ENCODE assay signal across 10 cellular contexts in the genomic region with DNA sequence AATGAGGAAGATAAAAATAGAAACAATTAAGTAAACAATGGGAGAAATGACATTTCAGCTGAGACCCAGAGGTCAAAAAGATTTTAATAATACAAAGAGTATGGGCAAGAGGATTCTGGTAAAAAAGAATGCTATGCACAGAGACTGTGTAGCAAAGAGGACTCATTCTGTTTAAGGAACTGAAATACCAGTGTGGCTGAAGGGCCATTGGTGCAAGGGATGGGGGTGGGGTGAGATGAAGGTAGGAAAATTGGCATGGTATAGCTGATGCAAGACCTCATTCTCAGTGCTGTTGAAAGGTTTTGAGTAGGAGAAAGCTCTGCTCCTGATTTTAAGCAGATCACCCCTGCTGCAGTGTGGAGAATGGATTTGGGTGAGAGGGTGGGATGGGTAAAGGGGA. TPM values are rescaled to one million over a fixed set of nuclear protein-coding genes. Genes with fewer than 3 reads are reported as not detected.
DNase-seq lines count a peak whose midpoint lies in the region; ATAC-seq and TF ChIP-seq lines count a peak whose summit lies in the region.
"Had no signal": no experiment of that assay in that cellular context is flagged by ENCODE, and none has a peak within 500 bp of the region (broad histone marks: within the 10 kb centered on the region; RNA-seq: fewer than 3 reads in every experiment).

No MANE protein-coding gene starts in this region.

- H3K9me3 ChIP-seq in SU-DHL-6 (ENCODE audit: insufficient read depth, low read length), result no peaks in the 10 kb centered on the region

- no peaks in the 10 kb centered on the region for H3K27me3 ChIP-seq in SU-DHL-6 (ENCODE audit: low read length)

- no peaks in the 10 kb centered on the region for H3F3A ChIP-seq in SU-DHL-6 (ENCODE audit: insufficient read depth)

- peaks cover 21% of the 10 kb centered on the region for H3K79me2 ChIP-seq in SU-DHL-6 (ENCODE audit: insufficient read depth, low read length)

- DNase-seq in naive thymus-derived CD8-positive, alpha-beta T cell, result no peak
- DNase-seq in stimulated activated naive CD4-positive, alpha-beta T cell (lab: John Stamatoyannopoulos, UW), result no peak
- no peak for DNase-seq in SW 1271 (lab: John Stamatoyannopoulos, UW)
- no peak for DNase-seq in natural killer cell treated with Interleukin-12 subunit alpha and Interleukin-12 subunit beta and Interleukin-15 and Interleukin-18, amount 100 ng/mL, for 72 hours (ENCODE audit: low spot score)
- DNase-seq: activated naive CD4-positive, alpha-beta T cell; erythroblast had no signal

- H3K9ac ChIP-seq in SU-DHL-6 (ENCODE audit: low read length), result no peak overlapping the region

- peaks cover 11% of the 10 kb centered on the region; the same call in 1 of the 2 replicates for H4K20me1 ChIP-seq in SU-DHL-6 (ENCODE audit: low read depth, low read length)

- peaks cover 0 to 3% (median 2%) of the 10 kb centered on the region in 3 donors for H3K36me3 Mint-ChIP-seq in naive thymus-derived CD8-positive, alpha-beta T cell
- peaks cover 13% of the 10 kb centered on the region for H3K36me3 Mint-ChIP-seq in natural killer cell treated with Interleukin-12 subunit alpha and Interleukin-12 subunit beta and Interleukin-15 and Interleukin-18, amount 100 ng/mL, for 72 hours

- ATAC-seq in GM18517 (IDR thresholded peaks at IDR 0.05; ENCODE audit: unreplicated experiment) (peak; percentile 96), GM21423 (IDR thresholded peaks at IDR 0.05; ENCODE audit: unreplicated experiment) (peak; percentile 99), HG03159 (IDR thresholded peaks at IDR 0.05; ENCODE audit: unreplicated experiment) (peak; percentile 99)
- no peak for ATAC-seq in naive thymus-derived CD8-positive, alpha-beta T cell
- no peak for ATAC-seq in natural killer cell treated with Interleukin-12 subunit alpha and Interleukin-12 subunit beta and Interleukin-15 and Interleukin-18, amount 100 ng/mL, for 72 hours

- H3K27ac ChIP-seq in SU-DHL-6 (ENCODE audit: low read depth, low read length), result no peak overlapping the region

- peaks cover 29 to 53% (median 47%) of the 10 kb centered on the region in 4 donors for H3K4me1 Mint-ChIP-seq in naive thymus-derived CD8-positive, alpha-beta T cell
- peaks cover 31 to 37% of the 10 kb centered on the region in 2 donors for H3K4me1 Mint-ChIP-seq in natural killer cell treated with Interleukin-12 subunit alpha and Interleukin-12 subunit beta and Interleukin-15 and Interleukin-18, amount 100 ng/mL, for 72 hours (ENCODE audit: low read depth in 2 of 2)

- H3K27me3 Mint-ChIP-seq in naive thymus-derived CD8-positive, alpha-beta T cell, result no peaks in the 10 kb centered on the region
- no peaks in the 10 kb centered on the region for H3K27me3 Mint-ChIP-seq in natural killer cell treated with Interleukin-12 subunit alpha and Interleukin-12 subunit beta and Interleukin-15 and Interleukin-18, amount 100 ng/mL, for 72 hours

- peak overlapping the region; percentile 2 for H3K4me2 ChIP-seq in SU-DHL-6 (ENCODE audit: low read depth, low read length, poor library complexity, severe bottlenecking)

- no peaks in the 10 kb centered on the region for H3K9me2 ChIP-seq in SU-DHL-6 (replicated peaks; ENCODE audit: insufficient read depth, low read length)

- no peak overlapping the region for H3K4me3 ChIP-seq in SU-DHL-6 (ENCODE audit: insufficient read depth, low read length, poor library complexity, severe bottlenecking)

- POLR2A ChIA-PET in naive thymus-derived CD8-positive, alpha-beta T cell (lab: Charles Lee), result no interaction called here

- TF ChIP-seq CTCF in SU-DHL-6 (IDR thresholded peaks at IDR 0.05; ENCODE audit: insufficient read depth, low read length, poor library complexity, severe bottlenecking), result no peak

- no peak overlapping the region for H3K4me3 Mint-ChIP-seq in naive thymus-derived CD8-positive, alpha-beta T cell
- no peak overlapping the region for H3K4me3 Mint-ChIP-seq in natural killer cell treated with Interleukin-12 subunit alpha and Interleukin-12 subunit beta and Interleukin-15 and Interleukin-18, amount 100 ng/mL, for 72 hours

- peaks cover 0 to 10% (median 0%) of the 10 kb centered on the region in 9 donors for H3K9me3 Mint-ChIP-seq in naive thymus-derived CD8-positive, alpha-beta T cell
- no peaks in the 10 kb centered on the region for H3K9me3 Mint-ChIP-seq in natural killer cell treated with Interleukin-12 subunit alpha and Interleukin-12 subunit beta and Interleukin-15 and Interleukin-18, amount 100 ng/mL, for 72 hours

- no peaks in the 10 kb centered on the region for H3K36me3 ChIP-seq in SU-DHL-6 (ENCODE audit: low read length)

- no peak overlapping the region for H3K27ac Mint-ChIP-seq in naive thymus-derived CD8-positive, alpha-beta T cell
- no peak overlapping the region for H3K27ac Mint-ChIP-seq in natural killer cell treated with Interleukin-12 subunit alpha and Interleukin-12 subunit beta and Interleukin-15 and Interleukin-18, amount 100 ng/mL, for 72 hours

- H2AFZ ChIP-seq in SU-DHL-6 (ENCODE audit: low read depth, low read length, severe bottlenecking), result no peak overlapping the region

RNA-seq across cellular contexts. Expression of a gene that starts 10.8 kb away (rescaled TPM):
- total RNA-seq in naive thymus-derived CD8-positive, alpha-beta T cell, result 10 to 100 TPM; 39.5 to 42.4 TPM
- 10 to 100 TPM; 18.7 to 67.3 (median 43.3) TPM for polyA plus RNA-seq in naive thymus-derived CD8-positive, alpha-beta T cell
- total RNA-seq in natural killer cell treated with Interleukin-12 subunit alpha and Interleukin-12 subunit beta and Interleukin-15 and Interleukin-18, amount 100 ng/mL, for 72 hours, result 10 to 100 TPM; 60.2 to 72.7 TPM

Comparison
In these comparisons a context has a peak if more than half of its experiments do, and no peak if none do; other contexts are left out.
1. ATAC-seq: peak in GM18517 (single experiment), GM21423 (single experiment) and HG03159 (single experiment); none in naive thymus-derived CD8-positive, alpha-beta T cell (0 of 2) and natural killer cell treated with Interleukin-12 subunit alpha and Interleukin-12 subunit beta and Interleukin-15 and Interleukin-18, amount 100 ng/mL, for 72 hours (0 of 2).